In genomic region chr2:74606927-74607326, GRCh38 we compare ENCODE assay signal across 38 cellular contexts. TPM values are rescaled to one million over a fixed set of nuclear protein-coding genes. Genes with fewer than 3 reads are reported as not detected.
DNase-seq lines count a peak whose midpoint lies in the region; ATAC-seq, FAIRE-seq and TF ChIP-seq lines count a peak whose summit lies in the region.
"Had no signal": no experiment of that assay in that cellular context is flagged by ENCODE, and none has a peak within 500 bp of the region (broad histone marks: within the 10 kb centered on the region; RNA-seq: fewer than 3 reads in every experiment).

No MANE protein-coding gene starts in this region.

- no peaks in the 10 kb centered on the region; a peak in 2 of 5 replicates for H3K4me1 ChIP-seq in K562 (replicated peaks in 1 of 2; ENCODE audit: control insufficient read depth in 2 of 2, insufficient read depth in 2 of 2, low read length in 2 of 2)
- H3K4me1 ChIP-seq: A549, BE2C, BLaER1, Caco-2 had no signal

- no peaks in the 10 kb centered on the region for H3K36me3 Mint-ChIP-seq in activated CD4-positive, alpha-beta T cell treated with anti-CD3 and anti-CD28 coated beads, Interleukin-2, amount 10 ng/mL, durations not matched to agents 24 days and 14 days (ENCODE audit: low read depth)
- H3K36me3 Mint-ChIP-seq in activated CD4-positive, alpha-beta T cell treated with anti-CD3 and anti-CD28 coated beads, Interleukin-2, amount 10 ng/mL, durations not matched to agents 7 days and 5 days (ENCODE audit: low read depth): no peaks in the 10 kb centered on the region
- H3K36me3 Mint-ChIP-seq: CD14-positive monocyte; CD4-positive, alpha-beta memory T cell; CD4-positive, CD25-positive, alpha-beta regulatory T cell; CD8-positive, alpha-beta memory T cell; CD8-positive, alpha-beta T cell had no signal

- in situ Hi-C loops in K562 (cut with MboI): no loop called here

- no peak overlapping the region for H3K4me3 ChIP-seq in K562
- H3K4me3 ChIP-seq: A549; BLaER1; BLaER1 treated with 17β-estradiol and CSF1 and Interleukin-3, amounts not matched to agents 10 nM and 100 nM had no signal

- TF ChIP-seq EP300 in K562 (IDR thresholded peaks at IDR 0.05; ENCODE audit: low read length): no peak

- peaks cover 64% of the 10 kb centered on the region for H3K27me3 Mint-ChIP-seq in activated CD4-positive, alpha-beta T cell treated with anti-CD3 and anti-CD28 coated beads, Interleukin-2, amount 10 ng/mL, durations not matched to agents 24 days and 14 days
- H3K27me3 Mint-ChIP-seq in activated CD4-positive, alpha-beta T cell treated with anti-CD3 and anti-CD28 coated beads, Interleukin-2, amount 10 ng/mL, durations not matched to agents 7 days and 5 days: peaks cover 61% of the 10 kb centered on the region

- no peak overlapping the region for H3K27ac Mint-ChIP-seq in activated CD4-positive, alpha-beta T cell treated with anti-CD3 and anti-CD28 coated beads, Interleukin-2, amount 10 ng/mL, durations not matched to agents 24 days and 14 days
- no peak overlapping the region for H3K27ac Mint-ChIP-seq in activated CD4-positive, alpha-beta T cell treated with anti-CD3 and anti-CD28 coated beads, Interleukin-2, amount 10 ng/mL, durations not matched to agents 7 days and 5 days
- H3K27ac Mint-ChIP-seq: B cell; CD14-positive monocyte; CD4-positive, alpha-beta memory T cell; CD4-positive, alpha-beta T cell; CD4-positive, CD25-positive, alpha-beta regulatory T cell; CD8-positive, alpha-beta memory T cell; CD8-positive, alpha-beta T cell had no signal

- no peaks in the 10 kb centered on the region for H4K20me1 ChIP-seq in K562 (replicated peaks; ENCODE audit: control insufficient read depth, insufficient read depth, low read length)
- H4K20me1 ChIP-seq: BLaER1; BLaER1 treated with 17β-estradiol and CSF1 and Interleukin-3, amounts not matched to agents 10 nM and 100 nM had no signal

- H3K4me3 Mint-ChIP-seq in activated CD4-positive, alpha-beta T cell treated with anti-CD3 and anti-CD28 coated beads, Interleukin-2, amount 10 ng/mL, durations not matched to agents 24 days and 14 days: no peak overlapping the region
- H3K4me3 Mint-ChIP-seq in activated CD4-positive, alpha-beta T cell treated with anti-CD3 and anti-CD28 coated beads, Interleukin-2, amount 10 ng/mL, durations not matched to agents 7 days and 5 days: no peak overlapping the region
- H3K4me3 Mint-ChIP-seq: B cell; CD14-positive monocyte; CD4-positive, alpha-beta memory T cell; CD4-positive, alpha-beta T cell; CD4-positive, CD25-positive, alpha-beta regulatory T cell; CD8-positive, alpha-beta memory T cell; CD8-positive, alpha-beta T cell had no signal

- H3K27ac ChIP-seq in K562 (ENCODE audit: extremely low read depth, low read depth, low read length): no peak overlapping the region
- H3K27ac ChIP-seq: 22Rv1; A549; BLaER1; BLaER1 treated with 17β-estradiol and CSF1 and Interleukin-3, amounts not matched to agents 10 nM and 100 nM; C4-2B had no signal

- TF ChIP-seq CTCF in K562 (IDR thresholded peaks at IDR 0.05 in 2 of 3, conservative IDR thresholded peaks at IDR 0.05 in 1 of 3; ENCODE audit: insufficient read depth in 2 of 3, low read depth in 1 of 3, low read length in 3 of 3): no peak

- H3K9ac ChIP-seq in K562 (ENCODE audit: insufficient read depth in 1 of 2, low read depth in 2 of 2, low read length in 2 of 2): no peak overlapping the region
- H3K9ac ChIP-seq: BLaER1; BLaER1 treated with 17β-estradiol and CSF1 and Interleukin-3, amounts not matched to agents 10 nM and 100 nM had no signal

- no peaks in the 10 kb centered on the region for H3K9me1 ChIP-seq in K562 (ENCODE audit: control insufficient read depth, insufficient read depth, low read length)

- peak overlapping the region; percentile 51; the same call in 1 of the 2 replicates for H2AFZ ChIP-seq in K562 (ENCODE audit: low read depth, low read length)

- no peak for ATAC-seq in K562
- ATAC-seq: A549; CD8-positive, alpha-beta T cell had no signal

- peak; percentile 23 for DNase-seq in activated CD4-positive, alpha-beta T cell treated with anti-CD3 and anti-CD28 coated beads, Interleukin-2, amount 10 ng/mL, durations not matched to agents 24 days and 14 days
- no peak for DNase-seq in activated CD4-positive, alpha-beta T cell treated with anti-CD3 and anti-CD28 coated beads, Interleukin-2, amount 10 ng/mL, durations not matched to agents 7 days and 5 days
- DNase-seq in K562 (ENCODE audit: extremely low read depth in 1 of 4, low spot score in 3 of 4): no peak
- peak; percentile 15 for DNase-seq in cerebellar cortex (ENCODE audit: low spot score)
- no peak for DNase-seq in stimulated activated CD8-positive, alpha-beta memory T cell treated with anti-CD3 and anti-CD28 coated beads, Interleukin-4, amount 100 ng/mL, for 48 hours
- no peak for DNase-seq in SW 1271 (lab: John Stamatoyannopoulos, UW)
- DNase-seq: 8988T; ACHN; AML-193; BE2C; C1 segment of cervical spinal cord; Caco-2; Calu3; CD4-positive, alpha-beta memory T cell; CD4-positive, alpha-beta T cell; CD4-positive, CD25-positive, alpha-beta regulatory T cell; CD8-positive, alpha-beta memory T cell; CD8-positive, alpha-beta T cell; COR-L47; DMS 273 treated with DMSO at 0.1 percent for 48 hours; DMS153; DMS53; DMS79; DMS79 treated with DMSO at 0.1 percent for 48 hours; DND-41; EL had no signal

- POLR2A ChIA-PET in activated CD4-positive, alpha-beta T cell treated with anti-CD3 and anti-CD28 coated beads, Interleukin-2, amount 10 ng/mL, durations not matched to agents 7 days and 5 days (lab: Charles Lee): no interaction called here
- POLR2A ChIA-PET in K562 (lab: Yijun Ruan, JAX): no interaction called here

- FAIRE-seq in K562 (lab: Jason Lieb, UNC): no peak
- FAIRE-seq: A204.1, A549, D721Med had no signal

- H3K79me2 ChIP-seq in K562 (ENCODE audit: control insufficient read depth, insufficient read depth, low read length): no peaks in the 10 kb centered on the region

- CTCF ChIA-PET in activated CD4-positive, alpha-beta T cell treated with anti-CD3 and anti-CD28 coated beads, Interleukin-2, amount 10 ng/mL, durations not matched to agents 7 days and 5 days (lab: Charles Lee): no interaction called here
- CTCF ChIA-PET in K562 (lab: Yijun Ruan, JAX; ENCODE audit: low intra/inter-chr PET ratio): no interaction called here

- no peaks in the 10 kb centered on the region for H3K27me3 ChIP-seq in K562 (ENCODE audit: control insufficient read depth in 2 of 2, insufficient read depth in 2 of 2, low read length in 2 of 2)
- H3K27me3 ChIP-seq: BE2C; BLaER1; BLaER1 treated with 17β-estradiol and CSF1 and Interleukin-3, amounts not matched to agents 10 nM and 100 nM had no signal

- no peak overlapping the region for H3K4me2 ChIP-seq in K562 (ENCODE audit: insufficient read depth, low read length)
- H3K4me2 ChIP-seq: A549; BLaER1; BLaER1 treated with 17β-estradiol and CSF1 and Interleukin-3, amounts not matched to agents 10 nM and 100 nM had no signal

- intact Hi-C loops in activated CD4-positive, alpha-beta T cell treated with anti-CD3 and anti-CD28 coated beads, Interleukin-2, amount 10 ng/mL, durations not matched to agents 24 days and 14 days (cut with micrococcal nuclease): no loop called here
- intact Hi-C loops in K562 (cut with micrococcal nuclease): no loop called here

- BruUV-seq in K562 (replicated peaks; lab: Mats Ljungman, UMichigan): no TSS peak

- H3K36me3 ChIP-seq in K562 (ENCODE audit: control insufficient read depth, insufficient read depth, low read length): no peaks in the 10 kb centered on the region
- H3K36me3 ChIP-seq: BE2C; BLaER1; BLaER1 treated with 17β-estradiol and CSF1 and Interleukin-3, amounts not matched to agents 10 nM and 100 nM had no signal

- 5% methylated on average over 5 of the region's 5 CpGs for WGBS in K562 (ENCODE audit: insufficient coverage, low coverage, missing lambda C conversion rate)

- TF ChIP-seq POLR2A in K562 (conservative IDR thresholded peaks at IDR 0.05): no peak

- no peak for TF ChIP-seq RAD21 in K562 (CRISPR knock-in tag; conservative IDR thresholded peaks at IDR 0.05 in 1 of 2, IDR thresholded peaks at IDR 0.05 in 1 of 2)

- peaks cover 13% of the 10 kb centered on the region for H3K4me1 Mint-ChIP-seq in activated CD4-positive, alpha-beta T cell treated with anti-CD3 and anti-CD28 coated beads, Interleukin-2, amount 10 ng/mL, durations not matched to agents 24 days and 14 days
- H3K4me1 Mint-ChIP-seq in activated CD4-positive, alpha-beta T cell treated with anti-CD3 and anti-CD28 coated beads, Interleukin-2, amount 10 ng/mL, durations not matched to agents 7 days and 5 days: peaks cover 17% of the 10 kb centered on the region
- H3K4me1 Mint-ChIP-seq: B cell had no signal

- no peaks in the 10 kb centered on the region for H3K9me3 ChIP-seq in K562 (replicated peaks; ENCODE audit: control insufficient read depth, insufficient read depth, low read depth, low read length)
- H3K9me3 ChIP-seq: BE2C; BLaER1; BLaER1 treated with 17β-estradiol and CSF1 and Interleukin-3, amounts not matched to agents 10 nM and 100 nM; Caco-2 had no signal

- peaks cover 15% of the 10 kb centered on the region for H3K9me3 Mint-ChIP-seq in activated CD4-positive, alpha-beta T cell treated with anti-CD3 and anti-CD28 coated beads, Interleukin-2, amount 10 ng/mL, durations not matched to agents 24 days and 14 days
- H3K9me3 Mint-ChIP-seq in activated CD4-positive, alpha-beta T cell treated with anti-CD3 and anti-CD28 coated beads, Interleukin-2, amount 10 ng/mL, durations not matched to agents 7 days and 5 days: no peaks in the 10 kb centered on the region
- H3K9me3 Mint-ChIP-seq: CD4-positive, alpha-beta T cell; CD8-positive, alpha-beta T cell had no signal

RNA-seq across cellular contexts. Expression of gene M1AP, which starts 41.2 kb away (rescaled TPM):
- not detected in 2 replicates for total RNA-seq in activated CD4-positive, alpha-beta T cell treated with anti-CD3 and anti-CD28 coated beads, Interleukin-2, amount 10 ng/mL, durations not matched to agents 24 days and 14 days
- not detected for total RNA-seq in activated CD4-positive, alpha-beta T cell treated with anti-CD3 and anti-CD28 coated beads, Interleukin-2, amount 10 ng/mL, durations not matched to agents 7 days and 5 days
- total RNA-seq in K562 (2011; cell fraction: chromatin; rRNA removed; ENCODE audit: low replicate concordance): not detected in 2 replicates
- total RNA-seq in K562 (2011; cell fraction: nucleolus; rRNA removed): not detected in 2 replicates
- total RNA-seq in K562 (2011; cell fraction: nucleoplasm; rRNA removed): not detected in 2 replicates
- total RNA-seq in K562 (2014; rRNA removed) (not detected in 2 replicates), K562 (2014; rRNA removed; fragmentation: Illumina TruSeq; extraction: Trizol) (0.10 TPM in 1 of 2 replicates, not detected in the other), K562 (2015; rRNA removed; fragmentation: Illumina TruSeq; extraction: Trizol) (0.19 and 0.33 TPM in 2 replicates), K562 (2021) (0.11 TPM in 1 of 2 replicates, not detected in the other)
- polyA plus RNA-seq in K562 (2011; rRNA removed) (0.05 TPM in 1 of 2 replicates, not detected in the other), K562 (2014; fragmentation: Illumina TruSeq; extraction: Trizol) (0.07 and 0.10 TPM in 2 replicates), K562 (2014; fragmentation: Nextera tagmentation; extraction: Ambion mirVana) (under 1 TPM; 0.06 to 0.15 TPM), K562 (2014; rRNA removed) (0.30 TPM in 1 of 2 replicates, not detected in the other)
- polyA plus RNA-seq in K562 (2011; cell fraction: cytosol; rRNA removed): not detected in 2 replicates
- polyA plus RNA-seq in K562 (2011; cell fraction: nucleus; rRNA removed): 0.07 and 0.10 TPM in 2 replicates
- polyA plus RNA-seq in K562 (2012): 0.23 and 0.44 TPM in 2 replicates
- not detected in 2 replicates for polyA minus RNA-seq in K562 (2011; rRNA and poly(A)+ RNA removed)
- not detected in 2 replicates for polyA minus RNA-seq in K562 (2011; cell fraction: cytosol; rRNA and poly(A)+ RNA removed)
- polyA minus RNA-seq in K562 (2011; cell fraction: nucleus; rRNA and poly(A)+ RNA removed): not detected in 2 replicates
- total RNA-seq: A172; A673; B cell; Caco-2; Calu3; CD4-positive, alpha-beta memory T cell; CD4-positive, alpha-beta T cell; CD4-positive, CD25-positive, alpha-beta regulatory T cell; CD8-positive, alpha-beta memory T cell; CD8-positive, alpha-beta T cell; Daoy had no signal
- polyA plus RNA-seq: A549; CD4-positive, CD25-positive, alpha-beta regulatory T cell had no signal

RNA-seq across cellular contexts. Expression of gene SEMA4F, which starts 47.1 kb away (rescaled TPM):
- 3.5 and 4.8 TPM in 2 replicates for total RNA-seq in activated CD4-positive, alpha-beta T cell treated with anti-CD3 and anti-CD28 coated beads, Interleukin-2, amount 10 ng/mL, durations not matched to agents 24 days and 14 days
- 1 to 10 TPM; 6.5 to 8.3 TPM for total RNA-seq in activated CD4-positive, alpha-beta T cell treated with anti-CD3 and anti-CD28 coated beads, Interleukin-2, amount 10 ng/mL, durations not matched to agents 7 days and 5 days
- total RNA-seq in K562 (2011; cell fraction: chromatin; rRNA removed; ENCODE audit: low replicate concordance): 0.56 and 1.1 TPM in 2 replicates
- 0.83 and 0.92 TPM in 2 replicates for total RNA-seq in K562 (2011; cell fraction: nucleolus; rRNA removed)
- total RNA-seq in K562 (2011; cell fraction: nucleoplasm; rRNA removed): 0.88 and 1.2 TPM in 2 replicates
- total RNA-seq in K562 (2014; rRNA removed): 0.27 and 0.90 TPM in 2 replicates
- total RNA-seq in K562 (2014; rRNA removed; fragmentation: Illumina TruSeq; extraction: Trizol): 0.33 and 0.67 TPM in 2 replicates
- 0.33 and 0.60 TPM in 2 replicates for total RNA-seq in K562 (2015; rRNA removed; fragmentation: Illumina TruSeq; extraction: Trizol)
- total RNA-seq in K562 (2021): 1.3 and 1.6 TPM in 2 replicates
- polyA plus RNA-seq in K562 (2011; rRNA removed): 0.30 and 0.79 TPM in 2 replicates
- polyA plus RNA-seq in K562 (2011; cell fraction: cytosol; rRNA removed): 0.27 and 0.95 TPM in 2 replicates
- 0.91 and 2.0 TPM in 2 replicates for polyA plus RNA-seq in K562 (2011; cell fraction: nucleus; rRNA removed)
- polyA plus RNA-seq in K562 (2012): 0.68 and 1.8 TPM in 2 replicates
- polyA plus RNA-seq in K562 (2014; fragmentation: Illumina TruSeq; extraction: Trizol): 0.43 and 0.61 TPM in 2 replicates
- polyA plus RNA-seq in K562 (2014; fragmentation: Nextera tagmentation; extraction: Ambion mirVana): under 1 TPM; 0.08 to 0.18 TPM
- polyA plus RNA-seq in K562 (2014; rRNA removed): 0.72 and 1.2 TPM in 2 replicates
- polyA minus RNA-seq in K562 (2011; rRNA and poly(A)+ RNA removed): 0.21 and 0.56 TPM in 2 replicates
- 0.36 and 1.3 TPM in 2 replicates for polyA minus RNA-seq in K562 (2011; cell fraction: cytosol; rRNA and poly(A)+ RNA removed)
- polyA minus RNA-seq in K562 (2011; cell fraction: nucleus; rRNA and poly(A)+ RNA removed): 0.33 and 0.81 TPM in 2 replicates

RNA-seq across cellular contexts. Expression of gene DOK1, which starts 52.4 kb away (rescaled TPM):
- 33.8 and 34.2 TPM in 2 replicates for total RNA-seq in activated CD4-positive, alpha-beta T cell treated with anti-CD3 and anti-CD28 coated beads, Interleukin-2, amount 10 ng/mL, durations not matched to agents 24 days and 14 days
- 10 to 100 TPM; 28.0 to 34.4 TPM for total RNA-seq in activated CD4-positive, alpha-beta T cell treated with anti-CD3 and anti-CD28 coated beads, Interleukin-2, amount 10 ng/mL, durations not matched to agents 7 days and 5 days
- total RNA-seq in K562 (2011; cell fraction: chromatin; rRNA removed; ENCODE audit: low replicate concordance): 7.7 and 24.2 TPM in 2 replicates
- 33.4 and 35.7 TPM in 2 replicates for total RNA-seq in K562 (2011; cell fraction: nucleolus; rRNA removed)
- 13.4 and 16.5 TPM in 2 replicates for total RNA-seq in K562 (2011; cell fraction: nucleoplasm; rRNA removed)
- total RNA-seq in K562 (2014; rRNA removed) (36.4 and 44.5 TPM in 2 replicates), K562 (2014; rRNA removed; fragmentation: Illumina TruSeq; extraction: Trizol) (5.2 and 7.6 TPM in 2 replicates), K562 (2015; rRNA removed; fragmentation: Illumina TruSeq; extraction: Trizol) (16.6 and 16.7 TPM in 2 replicates), K562 (2021) (25.8 and 29.6 TPM in 2 replicates)
- polyA plus RNA-seq in K562 (2011; rRNA removed) (11.3 and 12.0 TPM in 2 replicates), K562 (2014; fragmentation: Illumina TruSeq; extraction: Trizol) (16.1 and 24.2 TPM in 2 replicates), K562 (2014; fragmentation: Nextera tagmentation; extraction: Ambion mirVana) (under 1 TPM; 0.59 to 0.99 TPM), K562 (2014; rRNA removed) (27.7 and 33.0 TPM in 2 replicates)
- 11.0 and 31.7 TPM in 2 replicates for polyA plus RNA-seq in K562 (2011; cell fraction: cytosol; rRNA removed)
- 23.6 and 47.8 TPM in 2 replicates for polyA plus RNA-seq in K562 (2011; cell fraction: nucleus; rRNA removed)
- polyA plus RNA-seq in K562 (2012): 26.9 and 34.5 TPM in 2 replicates
- polyA minus RNA-seq in K562 (2011; rRNA and poly(A)+ RNA removed): 7.6 and 10.6 TPM in 2 replicates
- 14.9 and 16.0 TPM in 2 replicates for polyA minus RNA-seq in K562 (2011; cell fraction: cytosol; rRNA and poly(A)+ RNA removed)
- polyA minus RNA-seq in K562 (2011; cell fraction: nucleus; rRNA and poly(A)+ RNA removed): 20.7 and 21.3 TPM in 2 replicates

RNA-seq across cellular contexts. Expression of gene LOXL3, which starts 53.2 kb away (rescaled TPM):
- 1.5 and 1.7 TPM in 2 replicates for total RNA-seq in activated CD4-positive, alpha-beta T cell treated with anti-CD3 and anti-CD28 coated beads, Interleukin-2, amount 10 ng/mL, durations not matched to agents 24 days and 14 days
- total RNA-seq in activated CD4-positive, alpha-beta T cell treated with anti-CD3 and anti-CD28 coated beads, Interleukin-2, amount 10 ng/mL, durations not matched to agents 7 days and 5 days: under 1 TPM; 0.12 to 0.15 TPM
- total RNA-seq in K562 (2011; cell fraction: chromatin; rRNA removed; ENCODE audit: low replicate concordance): 2.6 and 3.8 TPM in 2 replicates
- total RNA-seq in K562 (2011; cell fraction: nucleolus; rRNA removed): 2.0 and 2.2 TPM in 2 replicates
- 2.1 and 2.9 TPM in 2 replicates for total RNA-seq in K562 (2011; cell fraction: nucleoplasm; rRNA removed)
- total RNA-seq in K562 (2014; rRNA removed) (0.29 and 0.64 TPM in 2 replicates), K562 (2014; rRNA removed; fragmentation: Illumina TruSeq; extraction: Trizol) (0.25 and 0.26 TPM in 2 replicates), K562 (2015; rRNA removed; fragmentation: Illumina TruSeq; extraction: Trizol) (0.22 and 0.23 TPM in 2 replicates), K562 (2021) (0.58 and 0.76 TPM in 2 replicates)
- polyA plus RNA-seq in K562 (2011; rRNA removed) (0.99 and 1.1 TPM in 2 replicates), K562 (2014; fragmentation: Illumina TruSeq; extraction: Trizol) (0.31 and 0.48 TPM in 2 replicates), K562 (2014; fragmentation: Nextera tagmentation; extraction: Ambion mirVana) (under 1 TPM; 0.24 to 0.30 TPM), K562 (2014; rRNA removed) (0.50 and 1.1 TPM in 2 replicates)
- 0.87 and 1.1 TPM in 2 replicates for polyA plus RNA-seq in K562 (2011; cell fraction: cytosol; rRNA removed)
- polyA plus RNA-seq in K562 (2011; cell fraction: nucleus; rRNA removed): 3.1 and 5.8 TPM in 2 replicates
- polyA plus RNA-seq in K562 (2012): 0.59 and 1.7 TPM in 2 replicates
- polyA minus RNA-seq in K562 (2011; rRNA and poly(A)+ RNA removed): 0.53 and 0.66 TPM in 2 replicates
- polyA minus RNA-seq in K562 (2011; cell fraction: cytosol; rRNA and poly(A)+ RNA removed): 1.0 TPM in 1 of 2 replicates, not detected in the other
- 1.1 and 1.8 TPM in 2 replicates for polyA minus RNA-seq in K562 (2011; cell fraction: nucleus; rRNA and poly(A)+ RNA removed)
- total RNA-seq: CD8-positive, alpha-beta T cell had no signal
- polyA plus RNA-seq: CD4-positive, alpha-beta memory T cell had no signal

Comparison
In these comparisons a context has a peak if more than half of its experiments do, and no peak if none do; other contexts are left out.
1. DNase-seq: peak in activated CD4-positive, alpha-beta T cell treated with anti-CD3 and anti-CD28 coated beads, Interleukin-2, amount 10 ng/mL, durations not matched to agents 24 days and 14 days (single experiment) and cerebellar cortex (single experiment); none in activated CD4-positive, alpha-beta T cell treated with anti-CD3 and anti-CD28 coated beads, Interleukin-2, amount 10 ng/mL, durations not matched to agents 7 days and 5 days (single experiment), K562 (0 of 4), stimulated activated CD8-positive, alpha-beta memory T cell treated with anti-CD3 and anti-CD28 coated beads, Interleukin-4, amount 100 ng/mL, for 48 hours (single experiment) and SW 1271 (0 of 2).